In the genomic region with DNA sequence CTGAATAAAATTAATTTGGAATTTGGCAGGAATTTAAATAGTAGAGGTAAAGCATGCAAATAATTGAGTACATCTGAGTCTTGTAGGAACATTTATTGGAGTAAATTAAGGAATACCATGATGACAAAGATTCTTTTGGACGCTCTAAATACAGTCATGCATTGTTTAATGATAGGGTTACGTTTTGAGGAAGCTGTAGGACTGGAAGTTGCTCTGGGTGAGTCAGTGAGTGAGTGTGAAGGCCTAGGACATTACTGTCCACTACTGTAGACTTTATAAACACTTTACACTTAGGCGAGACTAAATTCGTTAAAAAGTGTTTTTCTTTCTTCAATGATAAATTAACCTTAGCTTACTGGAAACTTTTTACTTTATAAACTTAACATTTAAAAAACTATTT, we compare ENCODE assay signal across 18 cellular contexts.
DNase-seq lines count a peak whose midpoint lies in the region; ATAC-seq lines count a peak whose summit lies in the region.
"Had no signal": no experiment of that assay in that cellular context is flagged by ENCODE, and none has a peak within 500 bp of the region (broad histone marks: within the 10 kb centered on the region; RNA-seq: fewer than 3 reads in every experiment).

No MANE protein-coding gene starts in this region.

- ATAC-seq in GM18520 (IDR thresholded peaks at IDR 0.05; ENCODE audit: unreplicated experiment) (no peak), GM18868 (IDR thresholded peaks at IDR 0.05; ENCODE audit: unreplicated experiment) (no peak)
- ATAC-seq: HepG2, T-cell had no signal

- intact Hi-C loops in cardiac septum (cut with DNase I): no loop called here

- H3K27ac ChIP-seq in epithelial cell of prostate: peak overlapping the region; percentile 23

- DNase-seq in CD1c-positive myeloid dendritic cell (ENCODE audit: extremely low spot score) (peak; percentile 3), ELR (ENCODE audit: low read depth) (peak; percentile 11), RKO (ENCODE audit: low spot score) (peak; percentile 47), epithelial cell of prostate (ENCODE audit: low read depth, low spot score) (peak; percentile 69), cardiac septum (ENCODE audit: low spot score) (no peak), SKM-1 (lab: John Stamatoyannopoulos, UW; ENCODE audit: unreplicated experiment) (no peak)
- DNase-seq: CD4-positive, CD25-positive, alpha-beta regulatory T cell; COR-L47; DMS53; Karpas-422; NCI-H2029; NCI-H69; OCI-M1; SK-N-SH; T-cell had no signal

Comparison
In these comparisons a context has a peak if more than half of its experiments do, and no peak if none do; other contexts are left out.
1. DNase-seq: peak in CD1c-positive myeloid dendritic cell (single experiment), ELR (single experiment), RKO (single experiment) and epithelial cell of prostate (single experiment); none in cardiac septum (single experiment) and SKM-1 (single experiment).